Comparison of ENCODE assay signal across 1 cellular context in genomic region chr5:149549461-149550266, GRCh38.
TF ChIP-seq lines count a peak whose summit lies in the region.

No MANE protein-coding gene starts in this region.

TF ChIP-seq in HepG2, 621 proteins besides CTCF, POLR2A, EP300 and RAD21 (continued from another document and continues in another):
- TF ChIP-seq THAP7 (CRISPR knock-in tag; IDR thresholded peaks at IDR 0.05) (0 out of 2 replicates have a peak, but pooled peaks have one; percentile 61), GTF3A (CRISPR knock-in tag; conservative IDR thresholded peaks at IDR 0.05) (no peak), HOXA7 (CRISPR knock-in tag; IDR thresholded peaks at IDR 0.05) (no peak), ZNF556 (CRISPR knock-in tag; IDR thresholded peaks at IDR 0.05; ENCODE audit: borderline replicate concordance) (no peak), NONO (IDR thresholded peaks at IDR 0.05) (no peak), NONO (CRISPR knock-in tag; conservative IDR thresholded peaks at IDR 0.05) (no peak), ZNF343 (CRISPR knock-in tag; IDR thresholded peaks at IDR 0.05) (no peak), ZSCAN31 (CRISPR knock-in tag; IDR thresholded peaks at IDR 0.05; ENCODE audit: low read depth) (no peak), ZNF510 (CRISPR knock-in tag; IDR thresholded peaks at IDR 0.05; ENCODE audit: low read depth) (no peak), TAF15 (IDR thresholded peaks at IDR 0.05; ENCODE audit: low read depth, low read length, poor library complexity, severe bottlenecking) (no peak), ZNF17 (CRISPR knock-in tag; IDR thresholded peaks at IDR 0.05) (no peak), ZBTB34 (CRISPR knock-in tag; IDR thresholded peaks at IDR 0.05) (no peak), AGO2 (optimal IDR thresholded peaks at IDR 0.05; ENCODE audit: low read depth, low read length) (no peak), MYC (CRISPR knock-in tag; IDR thresholded peaks at IDR 0.05; ENCODE audit: borderline replicate concordance) (no peak), ZNF724P (CRISPR knock-in tag; IDR thresholded peaks at IDR 0.05; ENCODE audit: borderline replicate concordance) (no peak), SIN3A (IDR thresholded peaks at IDR 0.05; ENCODE audit: borderline replicate concordance, low read depth, low read length) (no peak), MIER3 (CRISPR knock-in tag; IDR thresholded peaks at IDR 0.05; ENCODE audit: borderline replicate concordance) (no peak), RORA (CRISPR knock-in tag; IDR thresholded peaks at IDR 0.05) (no peak), ZNF354B (CRISPR knock-in tag; IDR thresholded peaks at IDR 0.05) (no peak), CENPT (CRISPR knock-in tag; IDR thresholded peaks at IDR 0.05; ENCODE audit: low read depth) (no peak), IKZF1 (IDR thresholded peaks at IDR 0.05) (no peak), NFKB2 (CRISPR knock-in tag; IDR thresholded peaks at IDR 0.05; ENCODE audit: borderline replicate concordance) (no peak), ZNF75D (CRISPR knock-in tag; IDR thresholded peaks at IDR 0.05; ENCODE audit: borderline replicate concordance) (no peak), MAX (IDR thresholded peaks at IDR 0.05) (0 out of 2 replicates have a peak, but pooled peaks have one; percentile 8), MAZ (IDR thresholded peaks at IDR 0.05; ENCODE audit: borderline replicate concordance, low read depth, low read length) (no peak), MAZ (CRISPR knock-in tag; IDR thresholded peaks at IDR 0.05; ENCODE audit: low read depth) (no peak), RFX3 (CRISPR knock-in tag; IDR thresholded peaks at IDR 0.05) (no peak), MBNL3 (CRISPR knock-in tag; conservative IDR thresholded peaks at IDR 0.05) (no peak), ZNF496 (CRISPR knock-in tag; IDR thresholded peaks at IDR 0.05; ENCODE audit: insufficient replicate concordance) (no peak), TRIM24 (CRISPR knock-in tag; IDR thresholded peaks at IDR 0.05) (no peak), ATM (IDR thresholded peaks at IDR 0.05; ENCODE audit: borderline replicate concordance) (no peak), MTF1 (CRISPR knock-in tag; IDR thresholded peaks at IDR 0.05) (no peak), REPIN1 (CRISPR knock-in tag; IDR thresholded peaks at IDR 0.05; ENCODE audit: borderline replicate concordance, low read depth) (no peak), TAF1 (CRISPR knock-in tag; IDR thresholded peaks at IDR 0.05) (peak; percentile 53; the same call in 1 of the 2 replicates), ZNF552 (CRISPR knock-in tag; IDR thresholded peaks at IDR 0.05; ENCODE audit: borderline replicate concordance) (no peak), HIVEP1 (CRISPR knock-in tag; IDR thresholded peaks at IDR 0.05) (no peak), SMAD3 (CRISPR knock-in tag; IDR thresholded peaks at IDR 0.05) (peak; percentile 11; the same call in 1 of the 2 replicates), ZFP37 (CRISPR knock-in tag; IDR thresholded peaks at IDR 0.05; ENCODE audit: borderline replicate concordance) (no peak), ZNF572 (CRISPR knock-in tag; IDR thresholded peaks at IDR 0.05) (0 out of 2 replicates have a peak, but pooled peaks have one; percentile 72), ZNF260 (CRISPR knock-in tag; IDR thresholded peaks at IDR 0.05; ENCODE audit: borderline replicate concordance, low read depth) (no peak), ZNF317 (CRISPR knock-in tag; IDR thresholded peaks at IDR 0.05) (no peak), ETV6 (CRISPR knock-in tag; conservative IDR thresholded peaks at IDR 0.05) (no peak), HMGA1 (CRISPR knock-in tag; conservative IDR thresholded peaks at IDR 0.05) (no peak), PHF5A (CRISPR knock-in tag; IDR thresholded peaks at IDR 0.05; ENCODE audit: low read depth, unreplicated experiment) (no peak), JUND (CRISPR knock-in tag; IDR thresholded peaks at IDR 0.05) (no peak), MEIS2 (CRISPR knock-in tag; IDR thresholded peaks at IDR 0.05) (no peak), CBFB (CRISPR knock-in tag; IDR thresholded peaks at IDR 0.05) (no peak), NCOR1 (IDR thresholded peaks at IDR 0.05; ENCODE audit: borderline replicate concordance, low read length) (peak; percentile 60; the same call in 1 of the 2 replicates), ZBTB20 (CRISPR knock-in tag; IDR thresholded peaks at IDR 0.05; ENCODE audit: borderline replicate concordance, low read depth) (no peak), ZNF564 (CRISPR knock-in tag; IDR thresholded peaks at IDR 0.05) (no peak), AGO1 (IDR thresholded peaks at IDR 0.05; ENCODE audit: low read depth, low read length, poor library complexity, severe bottlenecking) (no peak), PITX1 (CRISPR knock-in tag; IDR thresholded peaks at IDR 0.05) (no peak), HDAC2 (CRISPR knock-in tag; IDR thresholded peaks at IDR 0.05) (no peak), NR2F6 (IDR thresholded peaks at IDR 0.05) (no peak), NR2F6 (CRISPR knock-in tag; IDR thresholded peaks at IDR 0.05) (no peak), DPF2 (CRISPR knock-in tag; IDR thresholded peaks at IDR 0.05; ENCODE audit: borderline replicate concordance, low read depth) (no peak), ZNF431 (CRISPR knock-in tag; IDR thresholded peaks at IDR 0.05; ENCODE audit: borderline replicate concordance, low read depth) (no peak), PCBP1 (IDR thresholded peaks at IDR 0.05; ENCODE audit: borderline replicate concordance, low read depth, low read length) (no peak), KAT8 (CRISPR knock-in tag; IDR thresholded peaks at IDR 0.05) (peak; percentile 94)
- TF ChIP-seq, protein P1, sequence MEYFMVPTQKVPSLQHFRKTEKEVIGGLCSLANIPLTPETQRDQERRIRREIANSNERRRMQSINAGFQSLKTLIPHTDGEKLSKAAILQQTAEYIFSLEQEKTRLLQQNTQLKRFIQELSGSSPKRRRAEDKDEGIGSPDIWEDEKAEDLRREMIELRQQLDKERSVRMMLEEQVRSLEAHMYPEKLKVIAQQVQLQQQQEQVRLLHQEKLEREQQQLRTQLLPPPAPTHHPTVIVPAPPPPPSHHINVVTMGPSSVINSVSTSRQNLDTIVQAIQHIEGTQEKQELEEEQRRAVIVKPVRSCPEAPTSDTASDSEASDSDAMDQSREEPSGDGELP (IDR thresholded peaks at IDR 0.05; ENCODE audit: borderline replicate concordance, low read depth): no peak
- TF ChIP-seq, protein P2, sequence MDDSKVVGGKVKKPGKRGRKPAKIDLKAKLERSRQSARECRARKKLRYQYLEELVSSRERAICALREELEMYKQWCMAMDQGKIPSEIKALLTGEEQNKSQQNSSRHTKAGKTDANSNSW (CRISPR knock-in tag; IDR thresholded peaks at IDR 0.05; ENCODE audit: borderline replicate concordance): no peak
- TF ChIP-seq, protein P3, sequence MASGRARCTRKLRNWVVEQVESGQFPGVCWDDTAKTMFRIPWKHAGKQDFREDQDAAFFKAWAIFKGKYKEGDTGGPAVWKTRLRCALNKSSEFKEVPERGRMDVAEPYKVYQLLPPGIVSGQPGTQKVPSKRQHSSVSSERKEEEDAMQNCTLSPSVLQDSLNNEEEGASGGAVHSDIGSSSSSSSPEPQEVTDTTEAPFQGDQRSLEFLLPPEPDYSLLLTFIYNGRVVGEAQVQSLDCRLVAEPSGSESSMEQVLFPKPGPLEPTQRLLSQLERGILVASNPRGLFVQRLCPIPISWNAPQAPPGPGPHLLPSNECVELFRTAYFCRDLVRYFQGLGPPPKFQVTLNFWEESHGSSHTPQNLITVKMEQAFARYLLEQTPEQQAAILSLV (CRISPR knock-in tag; IDR thresholded peaks at IDR 0.05; ENCODE audit: borderline replicate concordance): no peak
- TF ChIP-seq, protein P4, sequence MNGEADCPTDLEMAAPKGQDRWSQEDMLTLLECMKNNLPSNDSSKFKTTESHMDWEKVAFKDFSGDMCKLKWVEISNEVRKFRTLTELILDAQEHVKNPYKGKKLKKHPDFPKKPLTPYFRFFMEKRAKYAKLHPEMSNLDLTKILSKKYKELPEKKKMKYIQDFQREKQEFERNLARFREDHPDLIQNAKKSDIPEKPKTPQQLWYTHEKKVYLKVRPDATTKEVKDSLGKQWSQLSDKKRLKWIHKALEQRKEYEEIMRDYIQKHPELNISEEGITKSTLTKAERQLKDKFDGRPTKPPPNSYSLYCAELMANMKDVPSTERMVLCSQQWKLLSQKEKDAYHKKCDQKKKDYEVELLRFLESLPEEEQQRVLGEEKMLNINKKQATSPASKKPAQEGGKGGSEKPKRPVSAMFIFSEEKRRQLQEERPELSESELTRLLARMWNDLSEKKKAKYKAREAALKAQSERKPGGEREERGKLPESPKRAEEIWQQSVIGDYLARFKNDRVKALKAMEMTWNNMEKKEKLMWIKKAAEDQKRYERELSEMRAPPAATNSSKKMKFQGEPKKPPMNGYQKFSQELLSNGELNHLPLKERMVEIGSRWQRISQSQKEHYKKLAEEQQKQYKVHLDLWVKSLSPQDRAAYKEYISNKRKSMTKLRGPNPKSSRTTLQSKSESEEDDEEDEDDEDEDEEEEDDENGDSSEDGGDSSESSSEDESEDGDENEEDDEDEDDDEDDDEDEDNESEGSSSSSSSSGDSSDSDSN (CRISPR knock-in tag; IDR thresholded peaks at IDR 0.05): no peak
- TF ChIP-seq, protein P5, sequence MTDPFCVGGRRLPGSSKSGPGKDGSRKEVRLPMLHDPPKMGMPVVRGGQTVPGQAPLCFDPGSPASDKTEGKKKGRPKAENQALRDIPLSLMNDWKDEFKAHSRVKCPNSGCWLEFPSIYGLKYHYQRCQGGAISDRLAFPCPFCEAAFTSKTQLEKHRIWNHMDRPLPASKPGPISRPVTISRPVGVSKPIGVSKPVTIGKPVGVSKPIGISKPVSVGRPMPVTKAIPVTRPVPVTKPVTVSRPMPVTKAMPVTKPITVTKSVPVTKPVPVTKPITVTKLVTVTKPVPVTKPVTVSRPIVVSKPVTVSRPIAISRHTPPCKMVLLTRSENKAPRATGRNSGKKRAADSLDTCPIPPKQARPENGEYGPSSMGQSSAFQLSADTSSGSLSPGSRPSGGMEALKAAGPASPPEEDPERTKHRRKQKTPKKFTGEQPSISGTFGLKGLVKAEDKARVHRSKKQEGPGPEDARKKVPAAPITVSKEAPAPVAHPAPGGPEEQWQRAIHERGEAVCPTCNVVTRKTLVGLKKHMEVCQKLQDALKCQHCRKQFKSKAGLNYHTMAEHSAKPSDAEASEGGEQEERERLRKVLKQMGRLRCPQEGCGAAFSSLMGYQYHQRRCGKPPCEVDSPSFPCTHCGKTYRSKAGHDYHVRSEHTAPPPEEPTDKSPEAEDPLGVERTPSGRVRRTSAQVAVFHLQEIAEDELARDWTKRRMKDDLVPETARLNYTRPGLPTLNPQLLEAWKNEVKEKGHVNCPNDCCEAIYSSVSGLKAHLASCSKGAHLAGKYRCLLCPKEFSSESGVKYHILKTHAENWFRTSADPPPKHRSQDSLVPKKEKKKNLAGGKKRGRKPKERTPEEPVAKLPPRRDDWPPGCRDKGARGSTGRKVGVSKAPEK (CRISPR knock-in tag; IDR thresholded peaks at IDR 0.05; ENCODE audit: borderline replicate concordance): no peak
- TF ChIP-seq, protein P6, sequence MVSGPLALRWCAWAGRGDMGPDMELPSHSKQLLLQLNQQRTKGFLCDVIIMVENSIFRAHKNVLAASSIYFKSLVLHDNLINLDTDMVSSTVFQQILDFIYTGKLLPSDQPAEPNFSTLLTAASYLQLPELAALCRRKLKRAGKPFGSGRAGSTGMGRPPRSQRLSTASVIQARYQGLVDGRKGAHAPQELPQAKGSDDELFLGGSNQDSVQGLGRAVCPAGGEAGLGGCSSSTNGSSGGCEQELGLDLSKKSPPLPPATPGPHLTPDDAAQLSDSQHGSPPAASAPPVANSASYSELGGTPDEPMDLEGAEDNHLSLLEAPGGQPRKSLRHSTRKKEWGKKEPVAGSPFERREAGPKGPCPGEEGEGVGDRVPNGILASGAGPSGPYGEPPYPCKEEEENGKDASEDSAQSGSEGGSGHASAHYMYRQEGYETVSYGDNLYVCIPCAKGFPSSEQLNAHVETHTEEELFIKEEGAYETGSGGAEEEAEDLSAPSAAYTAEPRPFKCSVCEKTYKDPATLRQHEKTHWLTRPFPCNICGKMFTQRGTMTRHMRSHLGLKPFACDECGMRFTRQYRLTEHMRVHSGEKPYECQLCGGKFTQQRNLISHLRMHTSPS (CRISPR knock-in tag; IDR thresholded peaks at IDR 0.05; ENCODE audit: low read depth): no peak
- TF ChIP-seq, protein P7, sequence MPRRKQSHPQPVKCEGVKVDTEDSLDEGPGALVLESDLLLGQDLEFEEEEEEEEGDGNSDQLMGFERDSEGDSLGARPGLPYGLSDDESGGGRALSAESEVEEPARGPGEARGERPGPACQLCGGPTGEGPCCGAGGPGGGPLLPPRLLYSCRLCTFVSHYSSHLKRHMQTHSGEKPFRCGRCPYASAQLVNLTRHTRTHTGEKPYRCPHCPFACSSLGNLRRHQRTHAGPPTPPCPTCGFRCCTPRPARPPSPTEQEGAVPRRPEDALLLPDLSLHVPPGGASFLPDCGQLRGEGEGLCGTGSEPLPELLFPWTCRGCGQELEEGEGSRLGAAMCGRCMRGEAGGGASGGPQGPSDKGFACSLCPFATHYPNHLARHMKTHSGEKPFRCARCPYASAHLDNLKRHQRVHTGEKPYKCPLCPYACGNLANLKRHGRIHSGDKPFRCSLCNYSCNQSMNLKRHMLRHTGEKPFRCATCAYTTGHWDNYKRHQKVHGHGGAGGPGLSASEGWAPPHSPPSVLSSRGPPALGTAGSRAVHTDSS (CRISPR knock-in tag; conservative IDR thresholded peaks at IDR 0.05): no peak
